7 cellular contexts compared by ENCODE assay signal in genomic region chr12:48865141-48865440, GRCh38. TPM values are rescaled to one million over a fixed set of nuclear protein-coding genes. Genes with fewer than 3 reads are reported as not detected.
A peak's percentile ranks its signal among the peaks of the same experiment; 100 is the strongest.
DNase-seq lines count a peak whose midpoint lies in the region; ATAC-seq and TF ChIP-seq lines count a peak whose summit lies in the region.

No MANE protein-coding gene starts in this region.

- H3K4me1 Mint-ChIP-seq in T-helper 17 cell (peaks cover 22% of the 10 kb centered on the region), glutamatergic neuron (ENCODE audit: low read depth, unreplicated experiment) (peaks cover 17% of the 10 kb centered on the region)

- RAD21 ChIA-PET in HCT116 (lab: Charles Lee; ENCODE audit: low non-redundant PET in 1 of 2, low total read pairs in 2 of 2, uncharacterized antibody in 2 of 2, unreplicated experiment in 2 of 2): interaction anchor here in 1 of 2 experiments (1.4 kb wide), 1 partner anchor 12 kb away, joined by 4 read pairs; no protein-coding TSS in a partner anchor

- ATAC-seq in HCT116 (peak; percentile 38), T-helper 17 cell (peak; percentile 32), HG03469 (IDR thresholded peaks at IDR 0.05; ENCODE audit: unreplicated experiment) (no peak), HG02571 (IDR thresholded peaks at IDR 0.05; ENCODE audit: unreplicated experiment) (no peak)

- CTCF ChIA-PET in HCT116 (lab: Charles Lee): interaction anchor here (0.7 to 3.3 kb wide), 2 partner anchors 12 to 25 kb away, joined by 3 to 15 read pairs; partner anchors contain the start of gene DDX23

- TF ChIP-seq CTCF in HCT116 (IDR thresholded peaks at IDR 0.05 in 2 of 3, conservative IDR thresholded peaks at IDR 0.05 in 1 of 3; ENCODE audit: borderline replicate concordance in 1 of 3, insufficient read depth in 1 of 3, low read depth in 2 of 3, low read length in 2 of 3) (no peak), glutamatergic neuron (IDR thresholded peaks at IDR 0.05; ENCODE audit: partially characterized antibody, unreplicated experiment) (no peak), spleen (IDR thresholded peaks at IDR 0.05 in 8 of 11, conservative IDR thresholded peaks at IDR 0.05 in 3 of 11) (no peak)

- H3K9me2 ChIP-seq in HCT116 (ENCODE audit: insufficient read depth): no peaks in the 10 kb centered on the region

- no peaks in the 10 kb centered on the region for H3K79me2 ChIP-seq in HCT116 (ENCODE audit: insufficient read depth, low read length)

- peak overlapping the region; percentile 97 for H3K27ac Mint-ChIP-seq in T-helper 17 cell
- no peak overlapping the region for H3K27ac Mint-ChIP-seq in glutamatergic neuron (ENCODE audit: unreplicated experiment)

- H3K27me3 Mint-ChIP-seq in T-helper 17 cell (peaks cover 25% of the 10 kb centered on the region), glutamatergic neuron (ENCODE audit: unreplicated experiment) (peaks cover 18% of the 10 kb centered on the region)

- POLR2A ChIA-PET in HCT116 (lab: Charles Lee): interaction anchor here (1.1 to 3.5 kb wide), 8 partner anchors 9 to 92 kb away, joined by 3 to 28 read pairs (median 5); partner anchors contain the start of genes ARF3 and DDX23

- H3K9me3 Mint-ChIP-seq in glutamatergic neuron (ENCODE audit: unreplicated experiment): peaks cover 5% of the 10 kb centered on the region

- peak overlapping the region; percentile 47 for H3K9ac ChIP-seq in HCT116 (ENCODE audit: low read length)

- H3K36me3 Mint-ChIP-seq in T-helper 17 cell (ENCODE audit: low read depth) (no peaks in the 10 kb centered on the region), glutamatergic neuron (ENCODE audit: unreplicated experiment) (no peaks in the 10 kb centered on the region)

- DNase-seq in HCT116 (ENCODE audit: low read depth, low spot score) (no peak), T-helper 17 cell (no peak), glutamatergic neuron (no peak), spleen (no peak)
- no peak for DNase-seq in effector CD8-positive, alpha-beta T cell (lab: John Stamatoyannopoulos, UW)

- TF ChIP-seq POLR2A in HCT116 (IDR thresholded peaks at IDR 0.05; ENCODE audit: borderline replicate concordance, extremely low read depth, insufficient read depth, insufficient read length) (no peak), spleen (IDR thresholded peaks at IDR 0.05) (no peak)

- no peaks in the 10 kb centered on the region for H4K20me1 ChIP-seq in HCT116 (ENCODE audit: insufficient read depth)

- no peaks in the 10 kb centered on the region for H3K36me3 ChIP-seq in HCT116 (ENCODE audit: control insufficient read depth in 1 of 2, insufficient read depth in 2 of 2, low read length in 2 of 2)
- H3K36me3 ChIP-seq in spleen: peaks cover 0 to 13% (median 0%) of the 10 kb centered on the region in 6 donors

- H3K27ac ChIP-seq in HCT116 (ENCODE audit: low read depth, low read length) (no peak overlapping the region), spleen (peak overlapping the region in 4 of 8 donors; percentile 39 to 74 (median 60))

- TF ChIP-seq RAD21 in HCT116 (IDR thresholded peaks at IDR 0.05; ENCODE audit: low read depth): no peak

- intact Hi-C loops in HCT116 (cut with micrococcal nuclease) (no loop called here), spleen (cut with DNase I; ENCODE audit: low total_unique reads) (no loop called here)

- H3K9me3 ChIP-seq in HCT116 (ENCODE audit: control insufficient read depth in 1 of 2, insufficient read depth in 1 of 2, low read depth in 1 of 2, low read length in 2 of 2) (no peaks in the 10 kb centered on the region), T-helper 17 cell (ENCODE audit: control insufficient read depth, low read length, poor library complexity, severe bottlenecking) (no peaks in the 10 kb centered on the region), spleen (no peaks in the 10 kb centered on the region)

- H3K4me3 Mint-ChIP-seq in T-helper 17 cell (peak overlapping the region; percentile 96), glutamatergic neuron (ENCODE audit: unreplicated experiment) (peak overlapping the region; percentile 98)

- no peak overlapping the region for H2AFZ ChIP-seq in HCT116 (ENCODE audit: low read depth, low read length, poor library complexity, severe bottlenecking)

- WGBS in spleen, 5 donors: 6 to 21% (median 17%) methylated on average over 4 of the region's 4 CpGs

- no TSS peak for BruUV-seq in HCT116 (replicated peaks; lab: Mats Ljungman, UMichigan)

- H3K4me3 ChIP-seq in HCT116 (replicated peaks in 1 of 2; ENCODE audit: low read depth in 1 of 2, low read length in 2 of 2): peak overlapping the region; percentile 52 to 60
- H3K4me3 ChIP-seq in spleen: peak overlapping the region; percentile 38 to 85 (median 56)

- peaks cover 10% of the 10 kb centered on the region; the same call in 1 of the 2 replicates for H3K27me3 ChIP-seq in HCT116 (ENCODE audit: insufficient read depth, low read length)
- peaks cover 0 to 39% (median 0%) of the 10 kb centered on the region in 7 donors for H3K27me3 ChIP-seq in spleen (replicated peaks in 1 of 7)

- H3K4me1 ChIP-seq in HCT116 (ENCODE audit: control insufficient read depth in 1 of 2, insufficient read depth in 2 of 2, low read length in 2 of 2): peaks cover 3 to 18% of the 10 kb centered on the region in 2 experiments; a peak in 2 of 4 replicates
- H3K4me1 ChIP-seq in spleen: peaks cover 7 to 32% (median 24%) of the 10 kb centered on the region in 6 donors

- H3K4me2 ChIP-seq in HCT116 (ENCODE audit: low read length): peak overlapping the region; percentile 83

TF ChIP-seq in HCT116, 20 proteins besides CTCF, POLR2A, EP300 and RAD21 (continues in another document):
- TF ChIP-seq SRF (IDR thresholded peaks at IDR 0.05; ENCODE audit: low read depth): no peak
- no peak for TF ChIP-seq SP1 (IDR thresholded peaks at IDR 0.05; ENCODE audit: low read depth)
- TF ChIP-seq, protein P1, sequence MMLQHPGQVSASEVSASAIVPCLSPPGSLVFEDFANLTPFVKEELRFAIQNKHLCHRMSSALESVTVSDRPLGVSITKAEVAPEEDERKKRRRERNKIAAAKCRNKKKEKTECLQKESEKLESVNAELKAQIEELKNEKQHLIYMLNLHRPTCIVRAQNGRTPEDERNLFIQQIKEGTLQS (IDR thresholded peaks at IDR 0.05): no peak
- no peak for TF ChIP-seq YY1 (IDR thresholded peaks at IDR 0.05; ENCODE audit: extremely low read depth, insufficient replicate concordance, low read depth, low read length)
- no peak for TF ChIP-seq FOSL1 (IDR thresholded peaks at IDR 0.05; ENCODE audit: low read depth)
- no peak for TF ChIP-seq SIN3A (IDR thresholded peaks at IDR 0.05; ENCODE audit: low read depth)
- TF ChIP-seq JUND (IDR thresholded peaks at IDR 0.05): no peak
- TF ChIP-seq EZH2 (IDR thresholded peaks at IDR 0.05): no peak
- no peak for TF ChIP-seq ELF1 (IDR thresholded peaks at IDR 0.05; ENCODE audit: borderline replicate concordance, low read depth)
- TF ChIP-seq, protein P2, sequence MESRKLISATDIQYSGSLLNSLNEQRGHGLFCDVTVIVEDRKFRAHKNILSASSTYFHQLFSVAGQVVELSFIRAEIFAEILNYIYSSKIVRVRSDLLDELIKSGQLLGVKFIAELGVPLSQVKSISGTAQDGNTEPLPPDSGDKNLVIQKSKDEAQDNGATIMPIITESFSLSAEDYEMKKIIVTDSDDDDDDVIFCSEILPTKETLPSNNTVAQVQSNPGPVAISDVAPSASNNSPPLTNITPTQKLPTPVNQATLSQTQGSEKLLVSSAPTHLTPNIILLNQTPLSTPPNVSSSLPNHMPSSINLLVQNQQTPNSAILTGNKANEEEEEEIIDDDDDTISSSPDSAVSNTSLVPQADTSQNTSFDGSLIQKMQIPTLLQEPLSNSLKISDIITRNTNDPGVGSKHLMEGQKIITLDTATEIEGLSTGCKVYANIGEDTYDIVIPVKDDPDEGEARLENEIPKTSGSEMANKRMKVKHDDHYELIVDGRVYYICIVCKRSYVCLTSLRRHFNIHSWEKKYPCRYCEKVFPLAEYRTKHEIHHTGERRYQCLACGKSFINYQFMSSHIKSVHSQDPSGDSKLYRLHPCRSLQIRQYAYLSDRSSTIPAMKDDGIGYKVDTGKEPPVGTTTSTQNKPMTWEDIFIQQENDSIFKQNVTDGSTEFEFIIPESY (IDR thresholded peaks at IDR 0.05; ENCODE audit: extremely low read depth, insufficient replicate concordance, low read length): no peak
- no peak for TF ChIP-seq CEBPB (IDR thresholded peaks at IDR 0.05; ENCODE audit: low read depth)
- no peak for TF ChIP-seq POLR2AphosphoS5 (IDR thresholded peaks at IDR 0.05; ENCODE audit: low read depth, low read length)
- TF ChIP-seq EZH2phosphoT487 (IDR thresholded peaks at IDR 0.05; ENCODE audit: borderline replicate concordance): no peak

RNA-seq across cellular contexts. Expression of gene RND1, which starts 0.6 kb away (rescaled TPM):
- total RNA-seq in HCT116 (2021; ENCODE audit: unreplicated experiment) (2.0 TPM), T-helper 17 cell (1 to 10 TPM; 6.0 to 8.2 TPM), glutamatergic neuron (ENCODE audit: unreplicated experiment) (1.8 TPM), spleen (1 to 10 TPM in 5 of 7 donors, under 1 TPM in 2; 0.69 to 3.0 (median 1.5) TPM)
- 2.1 and 2.5 TPM in 2 replicates for polyA plus RNA-seq in HCT116 (2012)
- under 1 TPM; 0.65 to 0.93 (median 0.86) TPM for polyA plus RNA-seq in spleen

RNA-seq across cellular contexts. Expression of gene DDX23, which starts 13.1 kb away (rescaled TPM):
- total RNA-seq in HCT116 (2021; ENCODE audit: unreplicated experiment): 75.0 TPM
- polyA plus RNA-seq in HCT116 (2012): 52.7 TPM in 2 replicates
- 10 to 100 TPM; 61.7 to 76.3 TPM for total RNA-seq in T-helper 17 cell
- 65.7 TPM for total RNA-seq in glutamatergic neuron (ENCODE audit: unreplicated experiment)
- total RNA-seq in spleen: 100 to 1,000 TPM in 3 of 7 donors, 10 to 100 TPM in 4; 71.7 to 104 (median 91.7) TPM
- polyA plus RNA-seq in spleen: 10 to 100 TPM; 33.1 to 54.9 (median 49.2) TPM

RNA-seq across cellular contexts. Expression of gene CACNB3, which starts 46.8 kb away (rescaled TPM):
- total RNA-seq in HCT116 (2021; ENCODE audit: unreplicated experiment) (22.0 TPM), T-helper 17 cell (1 to 10 TPM; 6.5 to 8.0 TPM), glutamatergic neuron (ENCODE audit: unreplicated experiment) (155 TPM), spleen (10 to 100 TPM in 3 of 7 donors, 1 to 10 TPM in 4; 4.7 to 16.1 (median 8.4) TPM)
- polyA plus RNA-seq in HCT116 (2012): 27.9 and 29.4 TPM in 2 replicates
- polyA plus RNA-seq in spleen: 1 to 10 TPM; 2.5 to 4.6 (median 4.3) TPM

Comparison
In these comparisons a context has a peak if more than half of its experiments do, and no peak if none do; other contexts are left out.
1. ATAC-seq: peak in HCT116 (single experiment) and T-helper 17 cell (single experiment); none in HG03469 (single experiment) and HG02571 (single experiment).